Comparison of ENCODE assay signal across 15 cellular contexts in the genomic region with DNA sequence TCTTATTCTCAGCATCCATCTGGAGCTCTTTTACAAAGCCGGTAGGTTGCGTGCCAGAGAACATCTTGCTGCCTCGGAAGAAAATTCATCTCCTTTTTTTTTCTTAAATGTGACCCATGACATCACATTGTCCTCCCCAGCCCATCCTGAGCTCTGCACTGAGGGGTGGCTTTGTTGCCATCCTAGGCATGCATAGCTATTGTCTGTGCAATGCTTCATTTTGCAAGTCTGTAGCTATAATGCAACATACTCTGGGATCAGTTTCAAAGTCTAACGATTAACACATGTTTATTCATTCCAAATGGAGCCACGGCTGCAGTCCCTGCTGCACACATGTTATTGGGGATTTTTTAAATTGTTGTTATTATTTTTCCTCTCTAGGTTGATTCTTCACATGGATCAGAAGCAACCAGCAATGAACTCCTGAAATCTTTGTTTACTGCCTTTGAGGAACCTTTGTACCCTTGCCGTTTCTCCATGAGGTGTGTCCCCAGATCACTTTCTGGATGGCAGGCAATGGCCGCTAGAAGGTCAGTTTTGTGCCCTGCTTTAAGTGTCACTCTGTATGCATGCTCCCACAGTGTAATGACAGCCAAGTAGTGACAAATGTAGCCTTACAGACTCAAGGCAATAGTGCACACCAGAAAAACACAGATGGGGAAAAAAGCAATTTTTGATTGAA. TPM values are rescaled to one million over a fixed set of nuclear protein-coding genes. Genes with fewer than 3 reads are reported as not detected.
A peak's percentile ranks its signal among the peaks of the same experiment; 100 is the strongest.
DNase-seq lines count a peak whose midpoint lies in the region; ATAC-seq, FAIRE-seq and TF ChIP-seq lines count a peak whose summit lies in the region.
"Had no signal": no experiment of that assay in that cellular context is flagged by ENCODE, and none has a peak within 500 bp of the region (broad histone marks: within the 10 kb centered on the region; RNA-seq: fewer than 3 reads in every experiment).

No MANE protein-coding gene starts in this region.

- H3K79me2 ChIP-seq in GM23338 (replicated peaks; ENCODE audit: insufficient read depth) (no peaks in the 10 kb centered on the region), HepG2 (ENCODE audit: insufficient read depth, low read length) (no peaks in the 10 kb centered on the region)

- 64% methylated on average over 6 of the region's 7 CpGs for WGBS in A549 (ENCODE audit: missing lambda C conversion rate)
- 9% methylated on average over 7 of the region's 7 CpGs for WGBS in HepG2 (ENCODE audit: low lambda C conversion rate)

- POLR2A ChIA-PET in A549 (lab: Yijun Ruan, JAX), result no interaction called here
- POLR2A ChIA-PET in HepG2 (lab: Yijun Ruan, JAX), result no interaction called here

- H3K4me2 ChIP-seq in A549 (0 out of 3 replicates have a peak overlapping the region, but pooled peaks have one; percentile 8), GM23338 (peak overlapping the region; percentile 43; the same call in 1 of the 2 replicates), HepG2 (ENCODE audit: low read depth, low read length) (peak overlapping the region; percentile 37)

- DNase-seq in A549 (ENCODE audit: low read depth in 1 of 2, low spot score in 1 of 2) (no peak), GM23338 (ENCODE audit: low spot score) (no peak), colonic mucosa (peak; percentile 36), HepG2 (ENCODE audit: low spot score) (peak; percentile 35), vagina (ENCODE audit: extremely low spot score in 2 of 2) (no peak), activated gamma-delta T cell (lab: John Stamatoyannopoulos, UW) (no peak), HUDEP-2 (lab: John Stamatoyannopoulos, UW; ENCODE audit: unreplicated experiment in 76 of 76) (no peak), C1 segment of cervical spinal cord (lab: John Stamatoyannopoulos, UW) (no peak)
- DNase-seq: activated T-cell treated with anti-CD3 and anti-CD28 coated beads, Interleukin-2, amount 50 U/mL, for 1 hour; BE2C; MV-4-11 had no signal

- H3K9ac ChIP-seq in colonic mucosa (ENCODE audit: low read depth in 2 of 2, low read length in 2 of 2) (no peak overlapping the region), HepG2 (ENCODE audit: insufficient read depth, low read depth, low read length) (no peak overlapping the region)

- H3K27ac ChIP-seq in A549 (no peak overlapping the region), GM23338 (ENCODE audit: low read depth) (no peak overlapping the region), colonic mucosa (no peak overlapping the region), HepG2 (ENCODE audit: extremely low read length, insufficient read depth, low read length) (no peak overlapping the region), vagina (no peak overlapping the region)
- H3K27ac ChIP-seq: tibial nerve had no signal

- H4K20me1 ChIP-seq in GM23338 (replicated peaks; ENCODE audit: insufficient read depth) (no peaks in the 10 kb centered on the region), HepG2 (ENCODE audit: insufficient read depth, low read length) (no peaks in the 10 kb centered on the region)

- H3K36me3 ChIP-seq in GM23338 (ENCODE audit: insufficient read depth) (no peaks in the 10 kb centered on the region), colonic mucosa (no peaks in the 10 kb centered on the region), HepG2 (replicated peaks in 1 of 2; ENCODE audit: control insufficient read depth in 1 of 2, insufficient read depth in 2 of 2, low read length in 2 of 2) (no peaks in the 10 kb centered on the region), vagina (no peaks in the 10 kb centered on the region)
- H3K36me3 ChIP-seq: BE2C, tibial nerve had no signal

- H3K27ac Mint-ChIP-seq in GM23338, result no peak overlapping the region

- TF ChIP-seq POLR2A in A549 (IDR thresholded peaks at IDR 0.05; ENCODE audit: low read length) (no peak), HepG2 (IDR thresholded peaks at IDR 0.05; ENCODE audit: insufficient read depth in 1 of 2, low read depth in 2 of 2, low read length in 2 of 2) (no peak), vagina (IDR thresholded peaks at IDR 0.05) (no peak)

- H3F3A ChIP-seq in GM23338 (replicated peaks; ENCODE audit: low read depth), result no peaks in the 10 kb centered on the region

- TF ChIP-seq EP300 in A549 (IDR thresholded peaks at IDR 0.05), result no peak
- 0 out of 4 replicates have a peak, but pooled peaks of 1 of the 2 experiments have one; percentile 14 for TF ChIP-seq EP300 in HepG2 (IDR thresholded peaks at IDR 0.05; ENCODE audit: low read depth in 2 of 2, low read length in 2 of 2)
- no peak for TF ChIP-seq EP300 in HepG2 (CRISPR knock-in tag; IDR thresholded peaks at IDR 0.05; ENCODE audit: borderline replicate concordance)

- H3K27me3 ChIP-seq in GM23338 (ENCODE audit: insufficient read depth) (no peaks in the 10 kb centered on the region), colonic mucosa (no peaks in the 10 kb centered on the region), HepG2 (ENCODE audit: control insufficient read depth in 1 of 2, insufficient read depth in 2 of 2, low read length in 2 of 2) (no peaks in the 10 kb centered on the region), vagina (no peaks in the 10 kb centered on the region)
- H3K27me3 ChIP-seq: BE2C, tibial nerve had no signal

- CTCF ChIA-PET in A549 (lab: Yijun Ruan, JAX) (interaction anchor here (0.7 to 2.9 kb wide), 2 partner anchors 10 to 611 kb away, joined by 3 to 9 read pairs; no protein-coding TSS in a partner anchor), HepG2 (lab: Yijun Ruan, JAX; ENCODE audit: low intra/inter-chr PET ratio, low total read pairs) (no interaction called here)

- BruUV-seq in HepG2 (replicated peaks; lab: Mats Ljungman, UMichigan), result no TSS peak

- no peaks in the 10 kb centered on the region; the same call in 2 of the 3 replicates for H3K36me3 Mint-ChIP-seq in GM23338 (ENCODE audit: low read depth)

- H3K4me1 ChIP-seq in A549 (peaks cover 15% of the 10 kb centered on the region), GM23338 (ENCODE audit: insufficient read depth) (no peaks in the 10 kb centered on the region), colonic mucosa (no peaks in the 10 kb centered on the region), HepG2 (ENCODE audit: insufficient read depth, low read length) (peaks cover 14% of the 10 kb centered on the region), vagina (peaks cover 13% of the 10 kb centered on the region)
- H3K4me1 ChIP-seq: BE2C had no signal

- TF ChIP-seq CTCF in A549 (IDR thresholded peaks at IDR 0.05), result no peak
- TF ChIP-seq CTCF in GM23338 (conservative IDR thresholded peaks at IDR 0.05; ENCODE audit: low read depth in 2 of 2), result no peak
- TF ChIP-seq CTCF in colonic mucosa (IDR thresholded peaks at IDR 0.05), result no peak
- TF ChIP-seq CTCF in HepG2 (CRISPR knock-in tag; IDR thresholded peaks at IDR 0.05), result no peak
- no peak for TF ChIP-seq CTCF in vagina (IDR thresholded peaks at IDR 0.05)

- no peaks in the 10 kb centered on the region for H3K27me3 Mint-ChIP-seq in GM23338 (ENCODE audit: insufficient read depth, low read depth, poor library complexity)

- ATAC-seq in A549 (no peak), GM23338 (peak; percentile 48), HepG2 (peak; percentile 92)
- ATAC-seq: HCT116 had no signal

- in situ Hi-C loops in HepG2 (cut with HindIII; ENCODE audit: extremely low pct_ligation_motif_present, low pct_unique_long_range_greater_than_20kb), result no loop called here

- no peaks in the 10 kb centered on the region for H3K9me3 Mint-ChIP-seq in GM23338

- H3K4me3 ChIP-seq in A549, result no peak overlapping the region
- H3K4me3 ChIP-seq in GM23338, result no peak overlapping the region
- no peak overlapping the region for H3K4me3 ChIP-seq in colonic mucosa
- no peak overlapping the region; a peak in 1 of 6 replicates for H3K4me3 ChIP-seq in HepG2 (replicated peaks in 1 of 3; ENCODE audit: insufficient read depth in 1 of 3, low read depth in 2 of 3, low read length in 3 of 3)
- no peak overlapping the region for H3K4me3 ChIP-seq in vagina
- H3K4me3 ChIP-seq: tibial nerve had no signal

- peak overlapping the region; percentile 24; the same call in 1 of the 2 replicates for H2AFZ ChIP-seq in GM23338
- H2AFZ ChIP-seq in HepG2 (ENCODE audit: low read length), result no peak overlapping the region

- H3K9me3 ChIP-seq in A549 (no peaks in the 10 kb centered on the region), colonic mucosa (no peaks in the 10 kb centered on the region), HepG2 (ENCODE audit: low read length) (no peaks in the 10 kb centered on the region), vagina (no peaks in the 10 kb centered on the region)
- H3K9me3 ChIP-seq: BE2C, tibial nerve had no signal

- FAIRE-seq in A549 (lab: Jason Lieb, UNC), result no peak
- peak; percentile 68 for FAIRE-seq in HepG2 (lab: Jason Lieb, UNC)
- FAIRE-seq: GM18507 had no signal

- H3K4me1 Mint-ChIP-seq in GM23338, result peaks cover 18% of the 10 kb centered on the region

- intact Hi-C loops in colonic mucosa (cut with DNase I), result no loop called here
- intact Hi-C loops in HepG2 (cut with micrococcal nuclease; ENCODE audit: unreplicated experiment), result no loop called here
- intact Hi-C loops in vagina (cut with DNase I), result no loop called here

- TF ChIP-seq RAD21 in A549 (conservative IDR thresholded peaks at IDR 0.05 in 1 of 2, IDR thresholded peaks at IDR 0.05 in 1 of 2) (no peak), HepG2 (CRISPR knock-in tag; IDR thresholded peaks at IDR 0.05) (no peak)

- peaks cover 12% of the 10 kb centered on the region; the same call in 1 of the 2 replicates for H3K9me2 ChIP-seq in GM23338 (ENCODE audit: insufficient read depth)

- H3K4me3 Mint-ChIP-seq in GM23338, result no peak overlapping the region

RNA-seq across cellular contexts. Expression of gene NRP1, which starts 47.6 kb away (rescaled TPM):
- polyA plus RNA-seq in A549 (2011; rRNA removed), result 208 and 259 TPM in 2 replicates
- polyA plus RNA-seq in A549 (2012; cell fraction: cytosol; rRNA removed), result 44.4 and 49.6 TPM in 2 replicates
- polyA plus RNA-seq in A549 (2012; cell fraction: nucleus; rRNA removed), result 76.6 and 106 TPM in 2 replicates
- 115 to 147 TPM (median 121 TPM) in 3 replicates for polyA plus RNA-seq in A549 (2017; fragmentation: RNase III; extraction: RNeasy Plus Mini Kit Qiagen cat#74134 plus additional on column Dnase treatment)
- 264 and 271 TPM in 2 replicates for polyA minus RNA-seq in A549 (2011; rRNA and poly(A)+ RNA removed)
- 3.5 and 3.9 TPM in 2 replicates for total RNA-seq in GM23338 (2014; rRNA removed; shearing (Covaris generic))
- 2.9 and 3.6 TPM in 2 replicates for polyA plus RNA-seq in GM23338 (2016; fragmentation: Nextera tagmentation; extraction: Ambion mirVana)
- 10 to 100 TPM; 11.7 to 18.4 TPM for total RNA-seq in colonic mucosa
- 3.7 and 5.8 TPM in 2 replicates for total RNA-seq in HepG2 (2016; rRNA removed; fragmentation: Illumina TruSeq; extraction: Trizol)
- 0.40 and 0.62 TPM in 2 replicates for total RNA-seq in HepG2 (2016; cell fraction: cytosol; rRNA removed; fragmentation: Illumina TruSeq; extraction: Trizol; ENCODE audit: low read depth)
- 2.3 and 7.2 TPM in 2 replicates for total RNA-seq in HepG2 (2016; cell fraction: insoluble cytoplasmic fraction; rRNA removed; fragmentation: Illumina TruSeq; extraction: Trizol)
- total RNA-seq in HepG2 (2016; cell fraction: membrane; rRNA removed; fragmentation: Illumina TruSeq; extraction: Trizol), result 1.4 and 1.5 TPM in 2 replicates
- total RNA-seq in HepG2 (2016; cell fraction: nucleus; rRNA removed; fragmentation: Illumina TruSeq; extraction: Trizol), result 8.7 and 10.3 TPM in 2 replicates
- polyA plus RNA-seq in HepG2 (2011; rRNA removed), result 5.3 and 5.8 TPM in 2 replicates
- polyA plus RNA-seq in HepG2 (2011; cell fraction: cytosol; rRNA removed), result 3.6 and 4.6 TPM in 2 replicates
- 7.4 and 8.5 TPM in 2 replicates for polyA plus RNA-seq in HepG2 (2011; cell fraction: nucleus; rRNA removed)
- 7.2 and 14.9 TPM in 2 replicates for polyA plus RNA-seq in HepG2 (2012)
- polyA plus RNA-seq in HepG2 (2016; cell fraction: cytosol; fragmentation: Illumina TruSeq; extraction: Trizol; ENCODE audit: low read depth), result 0.29 and 0.38 TPM in 2 replicates
- polyA plus RNA-seq in HepG2 (2016; cell fraction: insoluble cytoplasmic fraction; fragmentation: Illumina TruSeq; extraction: Trizol; ENCODE audit: low read depth), result 2.2 and 2.4 TPM in 2 replicates
- 0.31 and 0.57 TPM in 2 replicates for polyA plus RNA-seq in HepG2 (2016; cell fraction: membrane; fragmentation: Illumina TruSeq; extraction: Trizol; ENCODE audit: low read depth)
- polyA plus RNA-seq in HepG2 (2016; cell fraction: nucleus; fragmentation: Illumina TruSeq; extraction: Trizol; ENCODE audit: insufficient read depth, low read depth), result 6.3 and 7.6 TPM in 2 replicates
- 10.2 and 16.5 TPM in 2 replicates for polyA minus RNA-seq in HepG2 (2011; rRNA and poly(A)+ RNA removed; ENCODE audit: low replicate concordance)
- polyA minus RNA-seq in HepG2 (2011; cell fraction: cytosol; rRNA and poly(A)+ RNA removed), result 12.9 and 14.9 TPM in 2 replicates
- polyA minus RNA-seq in HepG2 (2011; cell fraction: nucleus; rRNA and poly(A)+ RNA removed), result 20.0 and 24.4 TPM in 2 replicates
- 52.5 TPM for total RNA-seq in vagina
- total RNA-seq: OCI-LY7 had no signal

Comparison
In these comparisons a context has a peak if more than half of its experiments do, and no peak if none do; other contexts are left out.
1. ATAC-seq: peak in GM23338 (single experiment) and HepG2 (single experiment); none in A549 (0 of 2).
2. DNase-seq: peak in colonic mucosa (single experiment) and HepG2 (single experiment); none in A549 (0 of 2), GM23338 (single experiment), vagina (0 of 2), activated gamma-delta T cell (single experiment), HUDEP-2 (0 of 76) and C1 segment of cervical spinal cord (0 of 14).
3. Of the 38 proteins assayed by ChIP-seq in both HepG2 and A549: peak only in HepG2: CEBPB; only in A549: none; in both: none; in neither: 36; mixed calls (peak in some experiments, not most) for 1.
4. Peak in every context shown above with its lines, with median percentiles within 50 percentile points of each other: H3K4me2 ChIP-seq.